Comparison of ENCODE assay signal across 8 cellular contexts in the genomic region with DNA sequence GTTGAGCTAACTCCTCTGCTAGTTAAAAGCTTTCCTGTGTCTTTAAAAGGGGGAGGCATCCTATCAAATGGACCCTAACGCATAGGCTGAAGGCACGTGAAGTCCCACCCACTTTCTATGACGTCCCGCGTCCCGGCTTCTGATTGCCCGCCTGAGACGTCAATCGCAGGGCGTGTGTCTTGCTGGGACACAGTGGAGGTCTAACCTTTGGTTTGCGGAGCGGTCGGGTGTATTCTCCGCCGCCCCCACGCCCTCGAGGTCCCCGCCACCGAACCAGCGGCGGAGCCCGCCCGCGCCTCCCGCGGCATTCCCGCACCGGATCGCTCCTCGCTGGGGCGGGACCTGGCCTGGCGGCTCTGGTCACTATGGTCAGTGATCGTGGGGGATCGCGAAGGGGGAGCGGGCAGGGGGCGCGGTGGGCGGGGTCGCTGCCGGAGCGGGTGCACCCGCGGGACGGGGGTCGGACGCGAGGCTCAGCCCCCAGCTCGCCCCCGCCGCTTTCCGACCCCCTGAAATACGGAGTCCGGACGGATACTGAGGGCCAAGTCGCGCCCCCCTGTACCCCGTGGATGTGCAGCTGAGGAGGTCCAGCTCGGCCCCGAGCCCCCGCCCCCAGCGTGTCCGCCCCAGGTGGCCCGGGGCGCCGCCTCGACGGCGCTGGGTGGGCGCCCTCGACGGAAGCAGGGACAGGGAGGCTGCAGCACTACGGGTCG. TPM values are rescaled to one million over a fixed set of nuclear protein-coding genes. Genes with fewer than 3 reads are reported as not detected.
DNase-seq lines count a peak whose midpoint lies in the region; ATAC-seq and TF ChIP-seq lines count a peak whose summit lies in the region.

A gene (plus strand): TSS at position 168 of the 713 bp plus-strand sequence. CDS start 198 bp downstream, at position 366.

- peak within 1 kb of the TSS; percentile 45 for H3K4me2 ChIP-seq in H9 (ENCODE audit: insufficient read depth, insufficient read length, low read length)

- no peak within 1 kb of the TSS for H4K91ac ChIP-seq in H9 (ENCODE audit: insufficient read length, low read depth, low read length)

- peak; percentile 95 for ATAC-seq in stimulated activated naive CD8-positive, alpha-beta T cell treated with anti-CD3 and anti-CD28 coated beads, Interleukin-15, Interleukin-2, amounts not matched to agents 100 U/mL and 50 U/mL, for 24 hours

- H2BK120ac ChIP-seq in H9 (ENCODE audit: low read depth, low read length, poor library complexity, severe bottlenecking): no peak within 1 kb of the TSS

- H4K20me1 ChIP-seq in H9 (ENCODE audit: control insufficient read depth, insufficient read depth, insufficient read length): no peaks in the 10 kb centered on the region

- no peak within 1 kb of the TSS for H3K56ac ChIP-seq in H9 (ENCODE audit: insufficient read length, low read depth, low read length)

- H3K23me2 ChIP-seq in H9 (ENCODE audit: insufficient read length, low read depth, low read length, poor library complexity, severe bottlenecking): no peaks in the 10 kb centered on the region

- H3K4ac ChIP-seq in H9 (ENCODE audit: low read depth, low read length): no peak within 1 kb of the TSS

- no peak within 1 kb of the TSS for H2BK5ac ChIP-seq in H9 (ENCODE audit: insufficient read length, low read length)

- no peaks in the 10 kb centered on the region for H3K27me3 ChIP-seq in H9 (ENCODE audit: insufficient read depth, low read length)

- no peak for TF ChIP-seq CTCF in H9 (conservative IDR thresholded peaks at IDR 0.05)
- no peak for TF ChIP-seq CTCF in fibroblast of villous mesenchyme (IDR thresholded peaks at IDR 0.05; ENCODE audit: insufficient read depth, low read depth, low read length)
- TF ChIP-seq CTCF in nephron progenitor cell (IDR thresholded peaks at IDR 0.05): no peak

- H3K36me3 Mint-ChIP-seq in H9 (ENCODE audit: insufficient read depth in 1 of 3, low read depth in 3 of 3) (no peaks in the 10 kb centered on the region; a peak in 1 of 7 replicates), nephron progenitor cell (ENCODE audit: low read depth) (no peaks in the 10 kb centered on the region)

- H3T11ph ChIP-seq in H9 (ENCODE audit: low read length): no peak within 1 kb of the TSS

- H3K9ac ChIP-seq in H9 (ENCODE audit: extremely low read depth, insufficient read length, low read length): no peak within 1 kb of the TSS

- H3K4me1 ChIP-seq in H9 (ENCODE audit: insufficient read depth, low read length): no peaks in the 10 kb centered on the region; the same call in 1 of the 2 replicates

- no peaks in the 10 kb centered on the region for H3K9me3 ChIP-seq in H9 (ENCODE audit: control insufficient read depth, low read depth, low read length)

- no peak within 1 kb of the TSS for H4K5ac ChIP-seq in H9 (ENCODE audit: insufficient read length, low read depth, low read length)

- no peak within 1 kb of the TSS for H2AFZ ChIP-seq in H9 (ENCODE audit: low read length)

- H2BK15ac ChIP-seq in H9 (ENCODE audit: low read depth, low read length): no peak within 1 kb of the TSS

- no peaks in the 10 kb centered on the region for H3K79me2 ChIP-seq in H9 (ENCODE audit: insufficient read depth, low read length)

- no peaks in the 10 kb centered on the region for H3K79me1 ChIP-seq in H9 (ENCODE audit: insufficient read depth, low read depth, low read length, poor library complexity, severe bottlenecking)

- peak within 1 kb of the TSS; percentile 70 for H3K4me3 ChIP-seq in fibroblast of villous mesenchyme (ENCODE audit: low read depth, low read length)

- H3K18ac ChIP-seq in H9 (ENCODE audit: insufficient read length, low read depth, low read length): no peak within 1 kb of the TSS

- no peak within 1 kb of the TSS for H2BK12ac ChIP-seq in H9 (ENCODE audit: insufficient read length, low read depth, low read length)

- H3K27me3 Mint-ChIP-seq in H9 (ENCODE audit: low read depth) (peaks cover 5% of the 10 kb centered on the region; the same call in 1 of the 2 replicates), nephron progenitor cell (ENCODE audit: low read depth, poor library complexity) (peaks cover 12% of the 10 kb centered on the region)

- no peak within 1 kb of the TSS for H2AK5ac ChIP-seq in H9 (ENCODE audit: insufficient read length, low read length)

- H3K23ac ChIP-seq in H9 (ENCODE audit: insufficient read length, low read depth, low read length): no peak within 1 kb of the TSS

- no peak within 1 kb of the TSS for H4K8ac ChIP-seq in H9 (replicated peaks; ENCODE audit: insufficient read length, low read depth, low read length)

- H3K4me3 Mint-ChIP-seq in H9 (peak within 1 kb of the TSS; percentile 62 to 81), nephron progenitor cell (peak within 1 kb of the TSS; percentile 78)

- peak within 1 kb of the TSS; percentile 50; the same call in 1 of the 2 replicates for H3K14ac ChIP-seq in H9 (ENCODE audit: insufficient read depth, low read length)

- H2BK20ac ChIP-seq in H9 (ENCODE audit: low read depth, low read length, poor library complexity, severe bottlenecking): no peak within 1 kb of the TSS

- H3K27ac Mint-ChIP-seq in H9 (no peak within 1 kb of the TSS), nephron progenitor cell (no peak within 1 kb of the TSS)

- WGBS in H9 (ENCODE audit: extremely low coverage, insufficient read length, low lambda C conversion rate): no CpG with 5 or more reads among the region's 74 CpGs

- no peak within 1 kb of the TSS for H3K27ac ChIP-seq in H9 (ENCODE audit: insufficient read length, low read depth, low read length)

- peaks cover 28 to 41% of the 10 kb centered on the region in 2 experiments for H3K4me1 Mint-ChIP-seq in H9
- H3K4me1 Mint-ChIP-seq in nephron progenitor cell: peaks cover 22% of the 10 kb centered on the region

- H3K9me3 Mint-ChIP-seq in H9 (no peaks in the 10 kb centered on the region), nephron progenitor cell (no peaks in the 10 kb centered on the region)

- peak; percentile 99 for DNase-seq in Daoy (ENCODE audit: low read depth)
- DNase-seq in H9: peak; percentile 98
- DNase-seq in M059J (ENCODE audit: low read depth): peak; percentile 96
- peak; percentile 96 for DNase-seq in SHP77 (lab: John Stamatoyannopoulos, UW)
- peak; percentile 97 for DNase-seq in activated effector memory CD4-positive, alpha-beta T cell treated with anti-CD3 and anti-CD28 coated beads, Interleukin-2, amount 50 U/mL, for 16 hours
- peak; percentile 98 for DNase-seq in fibroblast of villous mesenchyme (ENCODE audit: low read depth)
- peak; percentile 97 for DNase-seq in nephron progenitor cell
- DNase-seq in stimulated activated naive CD8-positive, alpha-beta T cell treated with anti-CD3 and anti-CD28 coated beads, Interleukin-15, Interleukin-2, amounts not matched to agents 100 U/mL and 50 U/mL, for 24 hours: peak; percentile 94

RNA-seq across cellular contexts. Expression of the gene that starts here (rescaled TPM):
- 2.7 and 3.1 TPM in 2 replicates for total RNA-seq in Daoy (2014; rRNA removed; shearing (Covaris generic))
- total RNA-seq in H9 (2021): 3.6 and 3.7 TPM in 2 replicates
- total RNA-seq in M059J (2014; rRNA removed; shearing (Covaris generic)): 0.57 and 0.91 TPM in 2 replicates
- 0.97 and 1.3 TPM in 2 replicates for total RNA-seq in fibroblast of villous mesenchyme

Comparison
In these comparisons a context has a peak if more than half of its experiments do, and no peak if none do; other contexts are left out.
1. Peak in DNase-seq in M059J; RNA of the gene not detected or under 1 TPM.